16 cellular contexts compared by ENCODE assay signal in the genomic region with DNA sequence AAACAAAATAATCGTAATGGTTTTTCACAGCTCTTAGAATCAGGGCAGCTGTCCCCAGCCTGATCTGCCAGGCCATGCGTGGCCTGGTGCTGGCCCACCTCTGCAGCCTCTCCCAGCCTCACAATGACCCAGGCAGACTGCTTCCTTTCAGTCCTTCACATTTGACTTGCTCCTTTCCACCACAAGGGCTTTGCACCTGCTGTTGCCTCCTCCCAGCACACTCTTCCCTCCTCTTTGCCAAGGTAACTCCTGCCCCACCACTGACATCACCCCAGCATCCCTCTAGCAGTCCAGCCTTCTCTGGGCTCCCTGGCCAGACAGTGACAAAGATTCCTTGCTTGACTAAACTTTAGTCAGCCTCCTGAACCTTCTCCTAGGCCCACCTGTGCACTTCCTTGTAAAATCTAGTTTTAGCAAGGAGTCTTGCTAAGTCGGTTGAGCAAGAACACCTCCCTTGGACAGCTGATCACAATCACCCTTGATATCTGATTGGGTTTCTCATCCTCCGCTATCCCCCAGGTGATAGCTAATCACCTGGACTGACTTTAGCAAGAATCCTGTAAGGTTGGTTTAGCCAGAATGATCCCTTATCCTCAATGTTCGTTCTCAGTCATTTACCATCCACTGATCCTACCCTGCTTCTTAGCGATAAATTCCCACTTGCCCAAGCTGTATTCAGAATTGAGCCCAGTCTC.
"Had no signal": no experiment of that assay in that cellular context is flagged by ENCODE, and none has a peak within 500 bp of the region (broad histone marks: within the 10 kb centered on the region; RNA-seq: fewer than 3 reads in every experiment).

No MANE protein-coding gene starts in this region.

- H3K9me3 Mint-ChIP-seq: dendritic cell treated with granulocyte-macrophage colony-stimulating factor and Interleukin-4, amounts not matched to agents 40 ng/mL and 50 ng/mL, for 4 days; effector memory CD8-positive, alpha-beta T cell had no signal

- DNase-seq: effector memory CD8-positive, alpha-beta T cell; foreskin melanocyte; head of caudate nucleus; mammary epithelial cell; naive thymus-derived CD4-positive, alpha-beta T cell; nephron progenitor cell; posterior cingulate gyrus; small intestine; stimulated activated CD4-positive, alpha-beta T cell treated with anti-CD3 and anti-CD28 coated beads, Interleukin-12 subunit alpha, Interleukin-12 subunit beta, amount 100 ng/mL, for 4 hours; stimulated activated naive CD4-positive, alpha-beta T cell; stomach; substantia nigra; transverse colon had no signal

- H3K4me2 ChIP-seq: hepatocyte had no signal

- H3K79me2 ChIP-seq: hepatocyte had no signal

- H3K4me3 Mint-ChIP-seq: dendritic cell treated with granulocyte-macrophage colony-stimulating factor and Interleukin-4, amounts not matched to agents 40 ng/mL and 50 ng/mL, for 4 days; effector memory CD8-positive, alpha-beta T cell; naive thymus-derived CD4-positive, alpha-beta T cell; nephron progenitor cell had no signal

- H3K4me1 Mint-ChIP-seq: naive thymus-derived CD4-positive, alpha-beta T cell; nephron progenitor cell had no signal

- H3K36me3 ChIP-seq: stomach, thoracic aorta, transverse colon had no signal

- H3K4me3 ChIP-seq: hepatocyte, stomach, thoracic aorta, transverse colon had no signal

- H3K27ac ChIP-seq: hepatocyte, stomach, thoracic aorta, transverse colon had no signal

- H3K4me1 ChIP-seq: stomach, transverse colon had no signal

- H3K9me3 ChIP-seq: stomach, thoracic aorta, transverse colon had no signal

- FAIRE-seq: small intestine had no signal

- ATAC-seq: effector memory CD8-positive, alpha-beta T cell; naive thymus-derived CD4-positive, alpha-beta T cell had no signal

- H3K27ac Mint-ChIP-seq: dendritic cell treated with granulocyte-macrophage colony-stimulating factor and Interleukin-4, amounts not matched to agents 40 ng/mL and 50 ng/mL, for 4 days; naive thymus-derived CD4-positive, alpha-beta T cell; nephron progenitor cell had no signal

- H2AFZ ChIP-seq: hepatocyte had no signal

- H3K27me3 ChIP-seq: hepatocyte, transverse colon had no signal
